Comparison of ENCODE assay signal across 8 cellular contexts in the genomic region with DNA sequence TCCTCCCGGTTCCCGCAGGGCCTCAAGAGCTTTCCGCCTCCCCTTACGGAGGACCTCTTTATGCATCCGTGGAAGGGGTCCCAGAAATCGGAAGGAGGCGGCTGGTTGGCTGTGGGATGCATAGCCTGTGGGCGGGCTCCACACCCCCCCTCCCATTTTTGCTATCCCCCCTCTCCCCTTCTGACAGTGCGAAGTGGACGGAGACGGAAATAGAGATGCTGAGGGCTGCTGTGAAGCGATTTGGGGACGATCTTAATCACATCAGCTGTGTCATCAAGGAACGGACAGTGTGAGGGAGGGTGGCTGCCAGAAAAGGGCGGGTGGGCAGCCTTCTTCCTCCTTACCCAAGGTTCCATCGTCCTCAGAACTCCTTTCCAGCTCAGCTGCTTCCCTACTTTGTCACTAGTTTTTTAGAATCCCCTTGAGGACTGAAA. TPM values are rescaled to one million over a fixed set of nuclear protein-coding genes. Genes with fewer than 3 reads are reported as not detected.
DNase-seq lines count a peak whose midpoint lies in the region; ATAC-seq, FAIRE-seq and TF ChIP-seq lines count a peak whose summit lies in the region.

No MANE protein-coding gene starts in this region.

- H3K9me3 ChIP-seq in keratinocyte (ENCODE audit: control insufficient read depth, low read depth, low read length): no peaks in the 10 kb centered on the region

- FAIRE-seq in keratinocyte (lab: Jason Lieb, UNC) (no peak), GM12892 (lab: Jason Lieb, UNC) (no peak)

- H3K36me3 ChIP-seq in keratinocyte (ENCODE audit: control insufficient read depth in 2 of 2, extremely low read depth in 1 of 2, insufficient read depth in 2 of 2, low read length in 2 of 2): peaks cover 5 to 6% of the 10 kb centered on the region in 2 experiments

- peak overlapping the region; percentile 99 for H3K9ac ChIP-seq in keratinocyte (ENCODE audit: control insufficient read depth, extremely low read depth, insufficient read depth, low read length)

- H4K20me1 ChIP-seq in keratinocyte (ENCODE audit: control insufficient read depth, extremely low read depth, insufficient read depth, low read length): no peaks in the 10 kb centered on the region

- peaks cover 2% of the 10 kb centered on the region for H3K9me1 ChIP-seq in keratinocyte (ENCODE audit: control insufficient read depth, extremely low read depth, insufficient read depth, low read length)

- peak; percentile 56 for DNase-seq in activated CD4-positive, alpha-beta T cell treated with anti-CD3 and anti-CD28 coated beads for 36 hours
- no peak for DNase-seq in activated CD4-positive, alpha-beta T cell treated with anti-CD3 and anti-CD28 coated beads, Interleukin-2, amount 50 U/mL, for 1 hour
- DNase-seq in keratinocyte (ENCODE audit: low read depth, low spot score) (no peak), hippocampal formation (lab: John Stamatoyannopoulos, UW) (no peak), GM12892 (ENCODE audit: insufficient read length) (no peak)

- H3K4me3 ChIP-seq in keratinocyte (ENCODE audit: control insufficient read depth in 2 of 3, extremely low read depth in 1 of 3, insufficient read depth in 2 of 3, low read depth in 1 of 3, low read length in 3 of 3): peak overlapping the region; percentile 56 to 88 (median 84)

- H3K4me1 ChIP-seq in keratinocyte (ENCODE audit: control insufficient read depth, extremely low read depth, insufficient read depth, low read length): peaks cover 27% of the 10 kb centered on the region

- intact Hi-C loops in activated CD4-positive, alpha-beta T cell treated with anti-CD3 and anti-CD28 coated beads for 36 hours (cut with DNase I, micrococcal nuclease): loop anchor here in 1 of 2 experiments (1.0 to 10.0 kb wide), 5 partner anchors 8 to 827 kb away; partner anchors contain the start of genes BCL6B, POLR2A, SLC35G6 and TP53

- H3K27me3 Mint-ChIP-seq in activated CD4-positive, alpha-beta T cell treated with anti-CD3 and anti-CD28 coated beads for 36 hours: no peaks in the 10 kb centered on the region
- no peaks in the 10 kb centered on the region for H3K27me3 Mint-ChIP-seq in activated naive CD4-positive, alpha-beta T cell treated with anti-CD3 and anti-CD28 coated beads, Interleukin-2, amount 50 U/mL, for 24 hours

- H2AFZ ChIP-seq in keratinocyte (ENCODE audit: control insufficient read depth, low read length): no peak overlapping the region

- H3K4me1 Mint-ChIP-seq in activated CD4-positive, alpha-beta T cell treated with anti-CD3 and anti-CD28 coated beads for 36 hours: peaks cover 42% of the 10 kb centered on the region
- H3K4me1 Mint-ChIP-seq in activated naive CD4-positive, alpha-beta T cell treated with anti-CD3 and anti-CD28 coated beads, Interleukin-2, amount 50 U/mL, for 24 hours: peaks cover 49% of the 10 kb centered on the region

- CTCF ChIA-PET in activated CD4-positive, alpha-beta T cell treated with anti-CD3 and anti-CD28 coated beads for 36 hours (lab: Charles Lee): interaction anchor here (1.0 to 2.0 kb wide), 3 partner anchors 13 to 372 kb away, joined by 3 to 6 read pairs (median 4); no protein-coding TSS in a partner anchor

- H3K27ac Mint-ChIP-seq in activated CD4-positive, alpha-beta T cell treated with anti-CD3 and anti-CD28 coated beads for 36 hours: peak overlapping the region; percentile 94
- H3K27ac Mint-ChIP-seq in activated naive CD4-positive, alpha-beta T cell treated with anti-CD3 and anti-CD28 coated beads, Interleukin-2, amount 50 U/mL, for 24 hours: peak overlapping the region; percentile 84

- H3K27ac ChIP-seq in keratinocyte (ENCODE audit: control insufficient read depth, insufficient read depth, low read length): peak overlapping the region; percentile 100
- peak overlapping the region; percentile 98 for H3K27ac ChIP-seq in temporal lobe (ENCODE audit: low read depth, low read length)

- peaks cover 30% of the 10 kb centered on the region for H3K36me3 Mint-ChIP-seq in activated CD4-positive, alpha-beta T cell treated with anti-CD3 and anti-CD28 coated beads for 36 hours (ENCODE audit: low read depth)
- H3K36me3 Mint-ChIP-seq in activated naive CD4-positive, alpha-beta T cell treated with anti-CD3 and anti-CD28 coated beads, Interleukin-2, amount 50 U/mL, for 24 hours: peaks cover 4% of the 10 kb centered on the region

- no peaks in the 10 kb centered on the region for H3K27me3 ChIP-seq in keratinocyte (ENCODE audit: control insufficient read depth, extremely low read depth, insufficient read depth, low read length)

- no peak for TF ChIP-seq CTCF in keratinocyte (optimal IDR thresholded peaks at IDR 0.05 in 1 of 3, IDR thresholded peaks at IDR 0.05 in 1 of 3, conservative IDR thresholded peaks at IDR 0.05 in 1 of 3; ENCODE audit: extremely low read depth in 1 of 3, insufficient read depth in 2 of 3, low read length in 3 of 3)

- H3K9me3 Mint-ChIP-seq in activated CD4-positive, alpha-beta T cell treated with anti-CD3 and anti-CD28 coated beads for 36 hours (ENCODE audit: low read depth): no peaks in the 10 kb centered on the region
- H3K9me3 Mint-ChIP-seq in activated naive CD4-positive, alpha-beta T cell treated with anti-CD3 and anti-CD28 coated beads, Interleukin-2, amount 50 U/mL, for 24 hours: no peaks in the 10 kb centered on the region

- dilution Hi-C loops in keratinocyte (cut with MboI; ENCODE audit: extremely low pct_ligation_motif_present, low sequenced_read_pairs): no loop called here

- H3K4me3 Mint-ChIP-seq in activated CD4-positive, alpha-beta T cell treated with anti-CD3 and anti-CD28 coated beads for 36 hours: peak overlapping the region; percentile 92
- H3K4me3 Mint-ChIP-seq in activated naive CD4-positive, alpha-beta T cell treated with anti-CD3 and anti-CD28 coated beads, Interleukin-2, amount 50 U/mL, for 24 hours: peak overlapping the region; percentile 97

- peaks cover 31% of the 10 kb centered on the region for H3K79me2 ChIP-seq in keratinocyte (ENCODE audit: control insufficient read depth, insufficient read depth, low read length)

- no peak for ATAC-seq in activated CD4-positive, alpha-beta T cell treated with anti-CD3 and anti-CD28 coated beads for 36 hours
- no peak for ATAC-seq in HG02884 (IDR thresholded peaks at IDR 0.05; ENCODE audit: unreplicated experiment)

- POLR2A ChIA-PET in activated CD4-positive, alpha-beta T cell treated with anti-CD3 and anti-CD28 coated beads for 36 hours (lab: Charles Lee): interaction anchor here (0.5 kb wide), 1 partner anchor 262 kb away, joined by 3 read pairs; no protein-coding TSS in a partner anchor

- no peak for TF ChIP-seq POLR2A in GM12892 (IDR thresholded peaks at IDR 0.05; ENCODE audit: low read depth, low read length)

- peak overlapping the region; percentile 94 for H3K4me2 ChIP-seq in keratinocyte (ENCODE audit: control insufficient read depth, extremely low read depth, insufficient read depth, low read depth, low read length)

RNA-seq across cellular contexts. Expression of gene RNASEK, which starts 3.2 kb away (rescaled TPM):
- total RNA-seq in activated CD4-positive, alpha-beta T cell treated with anti-CD3 and anti-CD28 coated beads for 36 hours: 100 to 1,000 TPM; 112 to 145 TPM
- 87.0 to 267 TPM (median 99.7 TPM) in 3 replicates for polyA plus RNA-seq in keratinocyte
- 43.9 TPM for polyA plus RNA-seq in keratinocyte (2011; ENCODE audit: low read depth)
- polyA plus RNA-seq in keratinocyte (2011; cell fraction: cytosol; rRNA removed): 161 and 215 TPM in 2 replicates
- polyA plus RNA-seq in keratinocyte (2011; cell fraction: nucleus; rRNA removed): 74.7 and 90.0 TPM in 2 replicates
- 396 and 610 TPM in 2 replicates for polyA plus RNA-seq in keratinocyte (2012; ENCODE audit: low replicate concordance)
- 51.4 to 165 TPM (median 70.6 TPM) in 3 replicates for polyA minus RNA-seq in keratinocyte
- polyA minus RNA-seq in keratinocyte (2011; cell fraction: cytosol; rRNA and poly(A)+ RNA removed): 175 TPM
- 60.8 and 61.2 TPM in 2 replicates for polyA minus RNA-seq in keratinocyte (2011; cell fraction: nucleus; rRNA and poly(A)+ RNA removed)
- total RNA-seq in temporal lobe: 26.3 TPM
- polyA plus RNA-seq in GM12892 (2012; ENCODE audit: missing spikeins): 120 TPM

RNA-seq across cellular contexts. Expression of gene BCL6B, which starts 7.2 kb away (rescaled TPM):
- under 1 TPM; 0.27 to 0.46 TPM for total RNA-seq in activated CD4-positive, alpha-beta T cell treated with anti-CD3 and anti-CD28 coated beads for 36 hours
- not detected in 3 replicates for polyA plus RNA-seq in keratinocyte
- polyA plus RNA-seq in keratinocyte (2011; ENCODE audit: low read depth): 0.17 TPM
- not detected in 2 replicates for polyA plus RNA-seq in keratinocyte (2011; cell fraction: cytosol; rRNA removed)
- not detected in 2 replicates for polyA plus RNA-seq in keratinocyte (2011; cell fraction: nucleus; rRNA removed)
- polyA plus RNA-seq in keratinocyte (2012; ENCODE audit: low replicate concordance): 0.13 TPM in 1 of 2 replicates, not detected in the other
- not detected in 3 replicates for polyA minus RNA-seq in keratinocyte
- polyA minus RNA-seq in keratinocyte (2011; cell fraction: cytosol; rRNA and poly(A)+ RNA removed): not detected
- not detected in 2 replicates for polyA minus RNA-seq in keratinocyte (2011; cell fraction: nucleus; rRNA and poly(A)+ RNA removed)
- total RNA-seq in temporal lobe: 1.5 TPM
- not detected for polyA plus RNA-seq in GM12892 (2012; ENCODE audit: missing spikeins)

RNA-seq across cellular contexts. Expression of gene ALOX12, which starts 19.8 kb away (rescaled TPM):
- not detected for total RNA-seq in activated CD4-positive, alpha-beta T cell treated with anti-CD3 and anti-CD28 coated beads for 36 hours
- polyA plus RNA-seq in keratinocyte: 0.19 to 0.35 TPM (median 0.22 TPM) in 3 replicates
- not detected for polyA plus RNA-seq in keratinocyte (2011; ENCODE audit: low read depth)
- polyA plus RNA-seq in keratinocyte (2011; cell fraction: cytosol; rRNA removed): 0.18 and 0.22 TPM in 2 replicates
- 0.20 and 0.33 TPM in 2 replicates for polyA plus RNA-seq in keratinocyte (2011; cell fraction: nucleus; rRNA removed)
- polyA plus RNA-seq in keratinocyte (2012; ENCODE audit: low replicate concordance): 0.41 and 0.85 TPM in 2 replicates
- polyA minus RNA-seq in keratinocyte: 0.13 to 0.20 TPM in 2 of 3 replicates, not detected in the other
- polyA minus RNA-seq in keratinocyte (2011; cell fraction: cytosol; rRNA and poly(A)+ RNA removed): not detected
- not detected in 2 replicates for polyA minus RNA-seq in keratinocyte (2011; cell fraction: nucleus; rRNA and poly(A)+ RNA removed)
- total RNA-seq in temporal lobe: under 0.01 TPM
- 0.89 TPM for polyA plus RNA-seq in GM12892 (2012; ENCODE audit: missing spikeins)

RNA-seq across cellular contexts. Expression of gene SLC16A13, which starts 20.2 kb away (rescaled TPM):
- 1 to 10 TPM; 8.3 to 9.6 TPM for total RNA-seq in activated CD4-positive, alpha-beta T cell treated with anti-CD3 and anti-CD28 coated beads for 36 hours
- polyA plus RNA-seq in keratinocyte: 2.2 to 6.9 TPM (median 2.7 TPM) in 3 replicates
- polyA plus RNA-seq in keratinocyte (2011; ENCODE audit: low read depth): 1.8 TPM
- polyA plus RNA-seq in keratinocyte (2011; cell fraction: cytosol; rRNA removed): 1.7 and 2.5 TPM in 2 replicates
- polyA plus RNA-seq in keratinocyte (2011; cell fraction: nucleus; rRNA removed): 10.5 and 11.0 TPM in 2 replicates
- polyA plus RNA-seq in keratinocyte (2012; ENCODE audit: low replicate concordance): 5.0 and 7.4 TPM in 2 replicates
- polyA minus RNA-seq in keratinocyte: 3.6 to 19.2 TPM (median 4.0 TPM) in 3 replicates
- polyA minus RNA-seq in keratinocyte (2011; cell fraction: cytosol; rRNA and poly(A)+ RNA removed): 3.3 TPM
- 6.5 and 9.2 TPM in 2 replicates for polyA minus RNA-seq in keratinocyte (2011; cell fraction: nucleus; rRNA and poly(A)+ RNA removed)
- 0.25 TPM for total RNA-seq in temporal lobe
- 2.2 TPM for polyA plus RNA-seq in GM12892 (2012; ENCODE audit: missing spikeins)

RNA-seq across cellular contexts. Expression of gene SLC16A11, which starts 28.3 kb away (rescaled TPM):
- 1 to 10 TPM; 1.2 to 1.5 TPM for total RNA-seq in activated CD4-positive, alpha-beta T cell treated with anti-CD3 and anti-CD28 coated beads for 36 hours
- polyA plus RNA-seq in keratinocyte: 0.09 TPM in 1 of 3 replicates, not detected in the others
- not detected for polyA plus RNA-seq in keratinocyte (2011; ENCODE audit: low read depth)
- not detected in 2 replicates for polyA plus RNA-seq in keratinocyte (2011; cell fraction: cytosol; rRNA removed)
- polyA plus RNA-seq in keratinocyte (2011; cell fraction: nucleus; rRNA removed): not detected in 2 replicates
- 0.21 and 0.23 TPM in 2 replicates for polyA plus RNA-seq in keratinocyte (2012; ENCODE audit: low replicate concordance)
- polyA minus RNA-seq in keratinocyte: not detected in 3 replicates
- not detected for polyA minus RNA-seq in keratinocyte (2011; cell fraction: cytosol; rRNA and poly(A)+ RNA removed)
- not detected in 2 replicates for polyA minus RNA-seq in keratinocyte (2011; cell fraction: nucleus; rRNA and poly(A)+ RNA removed)
- total RNA-seq in temporal lobe: not detected
- polyA plus RNA-seq in GM12892 (2012; ENCODE audit: missing spikeins): 0.57 TPM
